In genomic region chr19:34308381-34309367, GRCh38 we compare ENCODE assay signal across 1 cellular context.
A peak's percentile ranks its signal among the peaks of the same experiment; 100 is the strongest.
TF ChIP-seq lines count a peak whose summit lies in the region.

No MANE protein-coding gene starts in this region.

TF ChIP-seq in liver, 16 proteins besides CTCF, POLR2A, EP300 and RAD21 (continued from another document):
- no peak for TF ChIP-seq REST (IDR thresholded peaks at IDR 0.05)
- no peak for TF ChIP-seq GABPA (IDR thresholded peaks at IDR 0.05 in 1 of 2, conservative IDR thresholded peaks at IDR 0.05 in 1 of 2)
- peak; percentile 35 for TF ChIP-seq MAX (IDR thresholded peaks at IDR 0.05)
- TF ChIP-seq TAF1 (conservative IDR thresholded peaks at IDR 0.05): no peak
- no peak for TF ChIP-seq EGR1 (IDR thresholded peaks at IDR 0.05; ENCODE audit: low read depth in 2 of 2)
- no peak for TF ChIP-seq FOXA2 (IDR thresholded peaks at IDR 0.05)
- peak; percentile 15 to 37 for TF ChIP-seq HNF4A (conservative IDR thresholded peaks at IDR 0.05)
- TF ChIP-seq NR2F2 (IDR thresholded peaks at IDR 0.05): peak; percentile 20
- no peak for TF ChIP-seq JUND (IDR thresholded peaks at IDR 0.05)
- peak; percentile 46 for TF ChIP-seq SP1 (IDR thresholded peaks at IDR 0.05)
